Comparison of ENCODE assay signal across 1 cellular context in the genomic region with DNA sequence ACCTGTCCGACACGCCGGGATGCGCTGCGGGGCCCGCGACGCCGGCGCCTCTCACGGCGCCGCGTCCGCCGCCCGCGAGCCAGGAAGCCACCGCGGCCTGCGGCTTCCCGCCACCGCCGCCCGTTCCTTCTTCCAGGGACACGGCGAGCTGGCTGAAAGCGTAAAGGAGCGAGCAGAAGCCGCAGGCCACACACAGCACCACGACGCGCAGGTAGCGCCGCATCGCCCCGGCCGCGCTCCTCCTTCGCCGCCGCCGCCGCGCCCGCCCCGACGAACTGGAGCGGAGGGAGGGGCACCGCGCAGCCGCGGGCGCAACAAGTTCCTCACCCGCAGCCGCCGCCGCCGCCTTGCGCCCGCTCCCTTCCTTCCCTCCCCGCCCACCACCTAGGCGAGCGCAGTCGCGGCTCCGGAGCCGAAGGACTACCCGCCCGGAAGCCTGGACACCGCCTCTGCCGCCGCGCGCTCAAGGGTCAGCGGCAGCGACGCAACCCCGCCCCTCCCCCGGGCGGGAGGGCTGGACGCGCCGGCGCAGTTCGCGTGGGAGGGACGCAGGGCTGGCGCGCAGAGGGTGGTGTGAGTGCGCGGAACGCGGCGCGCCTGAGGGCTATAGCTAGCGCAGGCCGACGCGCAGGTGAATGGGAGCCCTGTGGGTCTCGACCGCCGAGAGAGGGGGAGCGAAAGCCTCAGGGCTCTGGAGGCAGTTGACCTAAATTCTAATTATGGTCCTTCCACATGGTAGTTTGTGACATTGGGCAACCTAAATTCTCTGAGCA.
TF ChIP-seq lines count a peak whose summit lies in the region.

A gene with protein sequence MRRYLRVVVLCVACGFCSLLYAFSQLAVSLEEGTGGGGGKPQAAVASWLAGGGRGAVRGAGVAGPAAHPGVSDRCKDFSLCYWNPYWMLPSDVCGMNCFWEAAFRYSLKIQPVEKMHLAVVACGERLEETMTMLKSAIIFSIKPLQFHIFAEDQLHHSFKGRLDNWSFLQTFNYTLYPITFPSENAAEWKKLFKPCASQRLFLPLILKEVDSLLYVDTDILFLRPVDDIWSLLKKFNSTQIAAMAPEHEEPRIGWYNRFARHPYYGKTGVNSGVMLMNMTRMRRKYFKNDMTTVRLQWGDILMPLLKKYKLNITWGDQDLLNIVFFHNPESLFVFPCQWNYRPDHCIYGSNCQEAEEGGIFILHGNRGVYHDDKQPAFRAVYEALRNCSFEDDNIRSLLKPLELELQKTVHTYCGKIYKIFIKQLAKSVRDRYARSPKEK (minus strand): TSS at position 451 of the 773 bp plus-strand sequence. CDS start 228 bp downstream, at position 223.

TF ChIP-seq in HCT116, 20 proteins besides CTCF, POLR2A, EP300 and RAD21 (continued from another document):
- TF ChIP-seq REST (IDR thresholded peaks at IDR 0.05; ENCODE audit: low read depth) (no peak), SP1 (IDR thresholded peaks at IDR 0.05; ENCODE audit: low read depth) (peak; percentile 56), FOSL1 (IDR thresholded peaks at IDR 0.05; ENCODE audit: low read depth) (no peak), ZNF274 (IDR thresholded peaks at IDR 0.05; ENCODE audit: low read depth, low read length) (no peak), CEBPB (IDR thresholded peaks at IDR 0.05; ENCODE audit: low read depth) (no peak), ZBTB33 (IDR thresholded peaks at IDR 0.05; ENCODE audit: extremely low read depth, insufficient replicate concordance, low read length) (peak; percentile 43), ZFX (IDR thresholded peaks at IDR 0.05) (peak; percentile 89), TCF7L2 (IDR thresholded peaks at IDR 0.05; ENCODE audit: borderline replicate concordance, extremely low read depth, insufficient read depth, insufficient read length) (peak; percentile 67), YY1 (IDR thresholded peaks at IDR 0.05; ENCODE audit: extremely low read depth, insufficient replicate concordance, low read depth, low read length) (peak; percentile 19), SRF (IDR thresholded peaks at IDR 0.05; ENCODE audit: low read depth) (no peak), CBX3 (IDR thresholded peaks at IDR 0.05; ENCODE audit: low read depth) (peak; percentile 64), ELF1 (IDR thresholded peaks at IDR 0.05; ENCODE audit: borderline replicate concordance, low read depth) (no peak), JUND (IDR thresholded peaks at IDR 0.05) (no peak), ATF3 (IDR thresholded peaks at IDR 0.05) (no peak)
TF ChIP-seq in HCT116: peak in this region for 10.
